In the genomic region with DNA sequence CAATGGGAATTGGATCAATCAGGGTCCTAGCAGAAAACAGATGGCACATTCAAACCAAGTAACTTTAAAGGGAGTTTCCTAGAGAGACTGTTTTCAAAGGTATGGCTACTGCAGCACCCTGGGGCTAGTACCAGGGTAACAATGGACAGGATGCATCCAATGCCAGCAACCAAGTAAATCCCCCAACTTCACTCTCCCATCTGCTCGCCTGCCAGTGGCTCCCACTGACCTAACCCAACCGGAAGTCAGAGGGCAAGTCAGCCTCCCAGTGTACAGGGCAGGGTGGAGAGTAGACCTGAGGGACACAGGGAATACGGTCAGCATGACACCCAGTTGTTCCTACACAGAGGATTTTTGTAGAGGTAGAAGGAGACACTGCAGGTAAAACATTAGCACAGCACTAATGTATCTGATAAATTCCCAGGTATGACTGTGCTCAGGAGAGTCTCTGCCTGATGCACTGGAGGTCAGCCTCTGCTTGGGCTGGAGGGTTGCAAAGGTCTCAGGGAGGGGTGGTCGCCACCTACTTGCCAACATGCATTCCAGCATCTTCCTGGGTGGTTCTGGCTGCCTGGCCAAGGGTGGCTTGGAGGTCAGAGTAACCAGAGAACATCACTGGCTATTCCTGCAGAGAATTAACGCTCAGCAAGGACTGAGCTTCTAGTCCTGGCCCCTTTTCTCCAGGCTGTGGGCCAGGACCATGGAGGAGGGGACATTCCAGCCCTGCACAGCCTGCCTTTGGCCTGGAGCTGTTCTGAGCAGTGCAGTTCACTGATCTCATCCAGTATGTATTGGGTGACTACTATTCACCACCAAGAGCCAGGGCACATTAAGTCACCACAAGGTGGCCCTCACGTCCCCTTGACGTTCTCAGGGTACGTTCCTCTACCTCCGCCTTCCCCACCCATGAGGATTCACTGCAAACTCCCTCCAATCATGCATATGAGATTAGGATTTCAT, we compare ENCODE assay signal across 1 cellular context.
TF ChIP-seq lines count a peak whose summit lies in the region.

No MANE protein-coding gene starts in this region.

TF ChIP-seq in HCT116, 20 proteins besides CTCF, POLR2A, EP300 and RAD21:
- TF ChIP-seq YY1 (IDR thresholded peaks at IDR 0.05; ENCODE audit: extremely low read depth, insufficient replicate concordance, low read depth, low read length) (no peak), TCF7L2 (IDR thresholded peaks at IDR 0.05; ENCODE audit: borderline replicate concordance, extremely low read depth, insufficient read depth, insufficient read length) (no peak), CEBPB (IDR thresholded peaks at IDR 0.05; ENCODE audit: low read depth) (no peak), EZH2 (IDR thresholded peaks at IDR 0.05) (no peak), POLR2AphosphoS5 (IDR thresholded peaks at IDR 0.05; ENCODE audit: low read depth, low read length) (no peak), FOSL1 (IDR thresholded peaks at IDR 0.05; ENCODE audit: low read depth) (no peak), SP1 (IDR thresholded peaks at IDR 0.05; ENCODE audit: low read depth) (no peak), CBX3 (IDR thresholded peaks at IDR 0.05; ENCODE audit: low read depth) (no peak), EGR1 (IDR thresholded peaks at IDR 0.05; ENCODE audit: low read depth) (no peak), EZH2phosphoT487 (IDR thresholded peaks at IDR 0.05; ENCODE audit: borderline replicate concordance) (no peak), SRF (IDR thresholded peaks at IDR 0.05; ENCODE audit: low read depth) (no peak)
- TF ChIP-seq, protein P1, sequence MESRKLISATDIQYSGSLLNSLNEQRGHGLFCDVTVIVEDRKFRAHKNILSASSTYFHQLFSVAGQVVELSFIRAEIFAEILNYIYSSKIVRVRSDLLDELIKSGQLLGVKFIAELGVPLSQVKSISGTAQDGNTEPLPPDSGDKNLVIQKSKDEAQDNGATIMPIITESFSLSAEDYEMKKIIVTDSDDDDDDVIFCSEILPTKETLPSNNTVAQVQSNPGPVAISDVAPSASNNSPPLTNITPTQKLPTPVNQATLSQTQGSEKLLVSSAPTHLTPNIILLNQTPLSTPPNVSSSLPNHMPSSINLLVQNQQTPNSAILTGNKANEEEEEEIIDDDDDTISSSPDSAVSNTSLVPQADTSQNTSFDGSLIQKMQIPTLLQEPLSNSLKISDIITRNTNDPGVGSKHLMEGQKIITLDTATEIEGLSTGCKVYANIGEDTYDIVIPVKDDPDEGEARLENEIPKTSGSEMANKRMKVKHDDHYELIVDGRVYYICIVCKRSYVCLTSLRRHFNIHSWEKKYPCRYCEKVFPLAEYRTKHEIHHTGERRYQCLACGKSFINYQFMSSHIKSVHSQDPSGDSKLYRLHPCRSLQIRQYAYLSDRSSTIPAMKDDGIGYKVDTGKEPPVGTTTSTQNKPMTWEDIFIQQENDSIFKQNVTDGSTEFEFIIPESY (IDR thresholded peaks at IDR 0.05; ENCODE audit: extremely low read depth, insufficient replicate concordance, low read length), result no peak
- TF ChIP-seq, protein P2, sequence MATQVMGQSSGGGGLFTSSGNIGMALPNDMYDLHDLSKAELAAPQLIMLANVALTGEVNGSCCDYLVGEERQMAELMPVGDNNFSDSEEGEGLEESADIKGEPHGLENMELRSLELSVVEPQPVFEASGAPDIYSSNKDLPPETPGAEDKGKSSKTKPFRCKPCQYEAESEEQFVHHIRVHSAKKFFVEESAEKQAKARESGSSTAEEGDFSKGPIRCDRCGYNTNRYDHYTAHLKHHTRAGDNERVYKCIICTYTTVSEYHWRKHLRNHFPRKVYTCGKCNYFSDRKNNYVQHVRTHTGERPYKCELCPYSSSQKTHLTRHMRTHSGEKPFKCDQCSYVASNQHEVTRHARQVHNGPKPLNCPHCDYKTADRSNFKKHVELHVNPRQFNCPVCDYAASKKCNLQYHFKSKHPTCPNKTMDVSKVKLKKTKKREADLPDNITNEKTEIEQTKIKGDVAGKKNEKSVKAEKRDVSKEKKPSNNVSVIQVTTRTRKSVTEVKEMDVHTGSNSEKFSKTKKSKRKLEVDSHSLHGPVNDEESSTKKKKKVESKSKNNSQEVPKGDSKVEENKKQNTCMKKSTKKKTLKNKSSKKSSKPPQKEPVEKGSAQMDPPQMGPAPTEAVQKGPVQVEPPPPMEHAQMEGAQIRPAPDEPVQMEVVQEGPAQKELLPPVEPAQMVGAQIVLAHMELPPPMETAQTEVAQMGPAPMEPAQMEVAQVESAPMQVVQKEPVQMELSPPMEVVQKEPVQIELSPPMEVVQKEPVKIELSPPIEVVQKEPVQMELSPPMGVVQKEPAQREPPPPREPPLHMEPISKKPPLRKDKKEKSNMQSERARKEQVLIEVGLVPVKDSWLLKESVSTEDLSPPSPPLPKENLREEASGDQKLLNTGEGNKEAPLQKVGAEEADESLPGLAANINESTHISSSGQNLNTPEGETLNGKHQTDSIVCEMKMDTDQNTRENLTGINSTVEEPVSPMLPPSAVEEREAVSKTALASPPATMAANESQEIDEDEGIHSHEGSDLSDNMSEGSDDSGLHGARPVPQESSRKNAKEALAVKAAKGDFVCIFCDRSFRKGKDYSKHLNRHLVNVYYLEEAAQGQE (IDR thresholded peaks at IDR 0.05; ENCODE audit: low read depth), result no peak
